In the genomic region with DNA sequence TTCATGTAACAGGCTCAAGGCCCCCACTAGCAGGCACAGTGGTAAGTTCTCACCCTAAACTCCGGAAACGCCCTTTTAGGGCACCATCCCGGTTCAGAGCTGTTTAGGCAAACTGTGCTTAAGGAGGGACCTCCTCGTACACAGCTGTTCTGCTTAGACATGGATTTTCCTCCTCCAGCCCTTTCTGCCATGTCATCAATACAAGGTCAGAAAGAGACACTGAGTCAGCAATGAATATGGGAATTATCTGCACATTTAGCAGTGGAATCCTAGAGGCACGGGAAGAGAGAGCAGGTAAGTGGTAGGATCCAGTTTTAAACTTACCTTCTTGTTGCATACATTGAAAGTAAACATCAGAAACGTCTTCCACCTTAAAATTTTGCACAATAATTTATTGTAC, we compare ENCODE assay signal across 1 cellular context.
TF ChIP-seq lines count a peak whose summit lies in the region.

No MANE protein-coding gene starts in this region.

TF ChIP-seq in HepG2, 621 proteins besides CTCF, POLR2A, EP300 and RAD21 (continued from another document):
- peak; percentile 79 for TF ChIP-seq MAFF (IDR thresholded peaks at IDR 0.05; ENCODE audit: low read depth, low read length)
- no peak for TF ChIP-seq HES4 (CRISPR knock-in tag; IDR thresholded peaks at IDR 0.05; ENCODE audit: borderline replicate concordance)
